ENCODE assay signal across 1 cellular context in genomic region chr5:175321927-175322532, GRCh38.
TF ChIP-seq lines count a peak whose summit lies in the region.

No MANE protein-coding gene starts in this region.

TF ChIP-seq in WTC11, 78 proteins besides CTCF, POLR2A, EP300 and RAD21 (continued from another document):
- TF ChIP-seq ATF1 (CRISPR knock-in tag; IDR thresholded peaks at IDR 0.05): no peak
